Comparison of ENCODE assay signal across 9 cellular contexts in genomic region chr2:112692914-112693313, GRCh38. TPM values are rescaled to one million over a fixed set of nuclear protein-coding genes. Genes with fewer than 3 reads are reported as not detected.
DNase-seq lines count a peak whose midpoint lies in the region; ATAC-seq, FAIRE-seq and TF ChIP-seq lines count a peak whose summit lies in the region.
"Had no signal": no experiment of that assay in that cellular context is flagged by ENCODE, and none has a peak within 500 bp of the region (broad histone marks: within the 10 kb centered on the region; RNA-seq: fewer than 3 reads in every experiment).

No MANE protein-coding gene starts in this region.

- H4K20me1 ChIP-seq in GM12878 (ENCODE audit: control insufficient read depth, insufficient read depth): no peaks in the 10 kb centered on the region

- H3K4me3 ChIP-seq in CD4-positive, alpha-beta memory T cell (ENCODE audit: low read length in 2 of 2): no peak overlapping the region
- H3K4me3 ChIP-seq in MG63 (no peak overlapping the region), GM12878 (no peak overlapping the region), sigmoid colon (no peak overlapping the region)

- H3K4me1 ChIP-seq in CD4-positive, alpha-beta memory T cell (ENCODE audit: insufficient read depth, low read length): peaks cover 34% of the 10 kb centered on the region
- H3K4me1 ChIP-seq in GM12878 (ENCODE audit: control insufficient read depth, insufficient read depth, low read length) (peaks cover 32% of the 10 kb centered on the region), sigmoid colon (peaks cover 0 to 4% (median 0%) of the 10 kb centered on the region in 4 donors)

- H3K4me2 ChIP-seq in GM12878 (ENCODE audit: control insufficient read depth, insufficient read depth): peak overlapping the region; percentile 17

- BruUV-seq in GM12878 (replicated peaks; lab: Mats Ljungman, UMichigan): no TSS peak

- TF ChIP-seq EP300 in GM12878 (IDR thresholded peaks at IDR 0.05; ENCODE audit: borderline replicate concordance in 1 of 2, control insufficient read depth in 1 of 2, low read depth in 2 of 2, low read length in 2 of 2) (no peak), sigmoid colon (IDR thresholded peaks at IDR 0.05) (no peak)

- FAIRE-seq in GM12878 (lab: Jason Lieb, UNC): no peak

- CTCF ChIA-PET in CD4-positive, alpha-beta memory T cell (lab: Charles Lee; ENCODE audit: partially characterized antibody): interaction anchor here (0.7 to 9.0 kb wide), 12 partner anchors 9 to 98 kb away, joined by 3 to 319 read pairs (median 8); no protein-coding TSS in a partner anchor
- CTCF ChIA-PET in GM12878 (lab: Yijun Ruan, JAX): interaction anchor here (1.0 to 11.9 kb wide), 16 partner anchors 8 to 192 kb away, joined by 3 to 313 read pairs (median 8); partner anchors contain the start of gene SLC20A1

- H3K27me3 Mint-ChIP-seq in CD4-positive, alpha-beta memory T cell: no peaks in the 10 kb centered on the region

- no peaks in the 10 kb centered on the region for H3K9me3 ChIP-seq in CD4-positive, alpha-beta memory T cell (ENCODE audit: control insufficient read depth in 1 of 2, low read length in 2 of 2)
- H3K9me3 ChIP-seq in MG63: no peaks in the 10 kb centered on the region
- H3K9me3 ChIP-seq in GM12878 (replicated peaks; ENCODE audit: control insufficient read depth, insufficient read depth, low read length): no peaks in the 10 kb centered on the region
- no peaks in the 10 kb centered on the region for H3K9me3 ChIP-seq in sigmoid colon

- H3K36me3 Mint-ChIP-seq in CD4-positive, alpha-beta memory T cell: no peaks in the 10 kb centered on the region

- H3K27ac Mint-ChIP-seq in CD4-positive, alpha-beta memory T cell: peak overlapping the region; percentile 77 to 91 (median 83)

- H3K27me3 ChIP-seq in CD4-positive, alpha-beta memory T cell (ENCODE audit: insufficient read depth, low read length): no peaks in the 10 kb centered on the region
- H3K27me3 ChIP-seq in MG63 (no peaks in the 10 kb centered on the region), GM12878 (replicated peaks in 1 of 2; ENCODE audit: control insufficient read depth in 2 of 2, insufficient read depth in 2 of 2, low read length in 1 of 2) (no peaks in the 10 kb centered on the region), sigmoid colon (no peaks in the 10 kb centered on the region)

- SMC1A ChIA-PET in GM12878 (lab: Charles Lee; ENCODE audit: uncharacterized antibody, unreplicated experiment): interaction anchor here (0.7 to 14.2 kb wide), 17 partner anchors 9 to 192 kb away, joined by 3 to 272 read pairs (median 6); partner anchors contain the start of genes NT5DC4 and SLC20A1

- RAD21 ChIA-PET in GM12878 (lab: Charles Lee; ENCODE audit: unreplicated experiment): interaction anchor here (0.9 to 9.9 kb wide), 14 partner anchors 8 to 92 kb away, joined by 3 to 213 read pairs (median 6); no protein-coding TSS in a partner anchor

- no peak for DNase-seq in CD4-positive, alpha-beta memory T cell
- DNase-seq in MG63: peak; percentile 58
- no peak for DNase-seq in GM12878 (ENCODE audit: low read depth, low spot score)
- DNase-seq in sigmoid colon: peak; percentile 40
- DNase-seq in NCI-H187 treated with DMSO at 0.1 percent for 48 hours (lab: John Stamatoyannopoulos, UW): no peak
- no peak for DNase-seq in left ventricle myocardium superior

- peak overlapping the region; percentile 31; the same call in 1 of the 2 replicates for H2AFZ ChIP-seq in GM12878 (ENCODE audit: control insufficient read depth, low read depth, low read length)

- H3K36me3 ChIP-seq in CD4-positive, alpha-beta memory T cell (ENCODE audit: insufficient read depth, low read length): no peaks in the 10 kb centered on the region
- no peaks in the 10 kb centered on the region for H3K36me3 ChIP-seq in MG63
- H3K36me3 ChIP-seq in GM12878 (ENCODE audit: control insufficient read depth in 2 of 2, insufficient read depth in 2 of 2, low read length in 1 of 2): no peaks in the 10 kb centered on the region
- H3K36me3 ChIP-seq in sigmoid colon: no peaks in the 10 kb centered on the region

- H3K4me3 Mint-ChIP-seq in CD4-positive, alpha-beta memory T cell: peak overlapping the region; percentile 13 to 71 (median 48)

- peaks cover 22 to 32% (median 27%) of the 10 kb centered on the region in 4 donors for H3K4me1 Mint-ChIP-seq in CD4-positive, alpha-beta memory T cell

- H3K9me3 Mint-ChIP-seq in CD4-positive, alpha-beta memory T cell: no peaks in the 10 kb centered on the region

- TF ChIP-seq POLR2A in GM12878 (IDR thresholded peaks at IDR 0.05; ENCODE audit: low read depth, low read length) (no peak), sigmoid colon (IDR thresholded peaks at IDR 0.05) (no peak)

- TF ChIP-seq CTCF in GM12878 (IDR thresholded peaks at IDR 0.05 in 2 of 3, conservative IDR thresholded peaks at IDR 0.05 in 1 of 3; ENCODE audit: control insufficient read depth in 2 of 3, extremely low read depth in 1 of 3, insufficient read depth in 1 of 3, low read depth in 3 of 3, low read length in 3 of 3) (no peak), sigmoid colon (IDR thresholded peaks at IDR 0.05) (no peak)

- peak overlapping the region; percentile 33; the same call in 1 of the 2 replicates for H3K9ac ChIP-seq in GM12878 (ENCODE audit: control insufficient read depth, insufficient read depth, low read length)

- in situ Hi-C loops in GM12878 (cut with MboI): no loop called here

- WGBS in GM12878 (ENCODE audit: insufficient coverage, insufficient replicate concordance, low lambda C conversion rate, missing lambda C conversion rate): 50% methylated on average over 1 of the region's 1 CpG
- WGBS in sigmoid colon, 2 donors: 86 to 91% methylated on average over 1 of the region's 1 CpG

- POLR2A ChIA-PET in CD4-positive, alpha-beta memory T cell (lab: Charles Lee; ENCODE audit: partially characterized antibody): interaction anchor here (0.7 to 8.1 kb wide), 11 partner anchors 13 to 109 kb away, joined by 3 to 102 read pairs (median 4); partner anchors contain the start of gene SLC20A1
- POLR2A ChIA-PET in GM12878 (lab: Charles Lee): interaction anchor here (0.9 to 6.1 kb wide), 12 partner anchors 8 to 112 kb away, joined by 3 to 74 read pairs (median 8); partner anchors contain the start of gene SLC20A1

- no peak for TF ChIP-seq RAD21 in GM12878 (IDR thresholded peaks at IDR 0.05; ENCODE audit: insufficient read depth, low read depth, low read length)

- intact Hi-C loops in CD4-positive, alpha-beta memory T cell (cut with micrococcal nuclease): loop anchor here (1.0 to 5.0 kb wide), 2 partner anchors 13 to 46 kb away; partner anchors contain the start of gene SLC20A1
- intact Hi-C loops in GM12878 (cut with micrococcal nuclease; ENCODE audit: unreplicated experiment): no loop called here
- intact Hi-C loops in sigmoid colon (cut with DNase I): loop anchor here (5.0 kb wide), 1 partner anchor 66 kb away; no protein-coding TSS in a partner anchor
- intact Hi-C loops in left ventricle myocardium superior (cut with micrococcal nuclease): no loop called here

- no peaks in the 10 kb centered on the region for H3K79me2 ChIP-seq in GM12878 (ENCODE audit: control insufficient read depth, insufficient read depth, low read length)

- H3K27ac ChIP-seq in CD4-positive, alpha-beta memory T cell (ENCODE audit: low read depth, low read length): no peak overlapping the region
- H3K27ac ChIP-seq in GM12878 (ENCODE audit: control insufficient read depth, insufficient read depth) (peak overlapping the region; percentile 76), sigmoid colon (no peak overlapping the region)

- ATAC-seq in GM12878 (peak; percentile 4), GM19324 (IDR thresholded peaks at IDR 0.05; ENCODE audit: low FRiP score, unreplicated experiment) (no peak), GM21390 (IDR thresholded peaks at IDR 0.05; ENCODE audit: unreplicated experiment) (no peak), left ventricle myocardium superior (no peak)

RNA-seq across cellular contexts. Expression of gene NT5DC4, which starts 27.9 kb away (rescaled TPM):
- not detected for total RNA-seq in CD4-positive, alpha-beta memory T cell
- not detected for polyA plus RNA-seq in CD4-positive, alpha-beta memory T cell
- total RNA-seq in MG63 (2014; rRNA removed; shearing (Covaris generic); ENCODE audit: low replicate concordance): not detected in 2 replicates
- 2.0 and 2.3 TPM in 2 replicates for total RNA-seq in GM12878 (2013; cell fraction: nucleolus; rRNA removed)
- 0.34 and 0.38 TPM in 2 replicates for total RNA-seq in GM12878 (2014; rRNA removed)
- 0.18 TPM in 1 of 2 replicates, not detected in the other for total RNA-seq in GM12878 (2014; rRNA removed; fragmentation: Illumina TruSeq; extraction: Trizol)
- total RNA-seq in GM12878 (2021): 0.85 TPM in 1 of 2 replicates, not detected in the other
- polyA plus RNA-seq in GM12878 (2011; ENCODE audit: low read depth): 0.21 TPM
- 1.6 and 2.7 TPM in 2 replicates for polyA plus RNA-seq in GM12878 (2011; rRNA removed)
- 0.13 and 0.17 TPM in 2 replicates for polyA plus RNA-seq in GM12878 (2011; cell fraction: cytosol; rRNA removed)
- 1.3 and 1.4 TPM in 2 replicates for polyA plus RNA-seq in GM12878 (2011; cell fraction: nucleus; rRNA removed)
- 6.4 and 12.9 TPM in 2 replicates for polyA plus RNA-seq in GM12878 (2012)
- 0.04 and 0.10 TPM in 2 replicates for polyA plus RNA-seq in GM12878 (2014; fragmentation: Illumina TruSeq; extraction: Trizol)
- 1 to 10 TPM in 1 of 2 experiments, under 1 TPM in 1; 0.31 to 2.6 TPM for polyA plus RNA-seq in GM12878 (2014; fragmentation: Nextera tagmentation; extraction: Ambion mirVana)
- 0.15 and 0.51 TPM in 2 replicates for polyA plus RNA-seq in GM12878 (2014; rRNA removed)
- under 1 TPM; 0.11 to 0.13 TPM for polyA plus RNA-seq in GM12878 (2016; fragmentation: Nextera tagmentation; extraction: Ambion mirVana)
- 0.29 and 1.1 TPM in 2 replicates for polyA minus RNA-seq in GM12878 (2011; rRNA and poly(A)+ RNA removed)
- 5.4 TPM in 1 of 2 replicates, not detected in the other for polyA minus RNA-seq in GM12878 (2011; cell fraction: cytosol; rRNA and poly(A)+ RNA removed)
- polyA minus RNA-seq in GM12878 (2011; cell fraction: nucleus; rRNA and poly(A)+ RNA removed): 0.73 TPM in 1 of 2 replicates, not detected in the other
- total RNA-seq in sigmoid colon: not detected
- under 1 TPM in 1 of 3 donors, not detected in 2; 0.89 TPM for polyA plus RNA-seq in sigmoid colon
- not detected for total RNA-seq in left ventricle myocardium superior
- total RNA-seq: glomerular endothelial cell had no signal

RNA-seq across cellular contexts. Expression of gene SLC20A1, which starts 47.2 kb away (rescaled TPM):
- 10 to 100 TPM; 93.5 to 94.0 TPM for total RNA-seq in CD4-positive, alpha-beta memory T cell
- polyA plus RNA-seq in CD4-positive, alpha-beta memory T cell: 10 to 100 TPM; 25.5 to 36.7 TPM
- 117 and 129 TPM in 2 replicates for total RNA-seq in MG63 (2014; rRNA removed; shearing (Covaris generic); ENCODE audit: low replicate concordance)
- 175 and 176 TPM in 2 replicates for total RNA-seq in GM12878 (2013; cell fraction: nucleolus; rRNA removed)
- total RNA-seq in GM12878 (2014; rRNA removed) (39.0 and 42.2 TPM in 2 replicates), GM12878 (2014; rRNA removed; fragmentation: Illumina TruSeq; extraction: Trizol) (40.5 and 41.2 TPM in 2 replicates), GM12878 (2021) (50.5 and 59.1 TPM in 2 replicates), sigmoid colon (10 to 100 TPM; 11.4 to 25.1 (median 14.3) TPM), left ventricle myocardium superior (10.8 TPM)
- polyA plus RNA-seq in GM12878 (2011; ENCODE audit: low read depth): 20.7 TPM
- polyA plus RNA-seq in GM12878 (2011; rRNA removed) (45.3 and 48.6 TPM in 2 replicates), GM12878 (2014; fragmentation: Illumina TruSeq; extraction: Trizol) (46.8 and 59.1 TPM in 2 replicates), GM12878 (2014; fragmentation: Nextera tagmentation; extraction: Ambion mirVana) (10 to 100 TPM; 21.2 to 22.6 TPM), GM12878 (2014; rRNA removed) (37.6 and 39.8 TPM in 2 replicates), GM12878 (2016; fragmentation: Nextera tagmentation; extraction: Ambion mirVana) (10 to 100 TPM; 46.9 to 49.5 TPM), sigmoid colon (10 to 100 TPM; 18.0 to 34.9 (median 31.0) TPM)
- polyA plus RNA-seq in GM12878 (2011; cell fraction: cytosol; rRNA removed): 43.1 and 43.8 TPM in 2 replicates
- 72.4 and 78.1 TPM in 2 replicates for polyA plus RNA-seq in GM12878 (2011; cell fraction: nucleus; rRNA removed)
- 23.9 and 25.2 TPM in 2 replicates for polyA plus RNA-seq in GM12878 (2012)
- 44.5 and 55.3 TPM in 2 replicates for polyA minus RNA-seq in GM12878 (2011; rRNA and poly(A)+ RNA removed)
- polyA minus RNA-seq in GM12878 (2011; cell fraction: cytosol; rRNA and poly(A)+ RNA removed): 15.6 and 31.7 TPM in 2 replicates
- polyA minus RNA-seq in GM12878 (2011; cell fraction: nucleus; rRNA and poly(A)+ RNA removed): 40.6 and 63.9 TPM in 2 replicates

Comparison
In these comparisons a context has a peak if more than half of its experiments do, and no peak if none do; other contexts are left out.
1. DNase-seq: peak in MG63 (single experiment) and sigmoid colon (single experiment); none in CD4-positive, alpha-beta memory T cell (0 of 5), GM12878 (single experiment), NCI-H187 treated with DMSO at 0.1 percent for 48 hours (single experiment) and left ventricle myocardium superior (single experiment).
2. intact Hi-C loops: an anchor here in CD4-positive, alpha-beta memory T cell (1.0 to 5.0 kb wide) and sigmoid colon (5.0 kb wide); none called in GM12878 and left ventricle myocardium superior.